ENCODE assay signal across 10 cellular contexts in the genomic region with DNA sequence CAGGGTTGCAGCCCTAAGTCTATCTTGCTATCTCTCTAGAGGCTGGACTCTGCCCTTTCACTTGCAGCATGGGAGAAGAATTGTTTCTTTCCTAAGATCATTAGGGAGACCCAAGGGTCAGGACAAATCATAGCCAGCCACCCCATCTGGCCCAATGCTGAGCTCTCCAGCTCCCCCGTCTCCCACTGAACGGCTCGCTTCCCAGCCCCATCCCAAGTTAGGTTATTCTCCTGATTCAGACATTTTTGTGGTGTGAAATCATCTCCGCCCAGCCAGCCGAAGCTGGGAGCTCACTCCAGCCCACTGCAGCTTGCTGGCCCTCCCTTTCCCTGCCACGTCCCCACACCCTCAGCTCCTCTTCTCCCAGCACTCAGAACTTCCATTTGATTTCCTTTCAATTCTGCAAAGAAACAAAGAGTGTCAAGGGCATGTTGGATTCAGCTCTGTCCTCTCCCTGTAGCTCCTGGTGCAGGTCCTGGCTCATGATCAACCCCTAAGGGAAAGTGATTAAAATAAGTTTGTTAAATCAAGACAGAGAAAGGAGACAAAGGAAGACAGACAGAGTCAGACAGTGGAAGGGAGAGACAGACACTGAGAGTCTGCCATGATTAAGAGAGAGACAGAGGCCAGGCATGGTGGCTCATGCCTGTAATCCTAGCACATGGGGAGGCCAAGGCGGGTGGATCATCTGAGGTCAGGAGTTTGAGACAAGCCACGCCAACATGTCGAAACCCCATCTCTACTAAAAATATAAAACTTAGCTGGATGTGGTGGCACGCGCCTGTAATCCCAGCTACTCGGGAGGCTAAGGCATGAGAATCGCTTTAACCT. TPM values are rescaled to one million over a fixed set of nuclear protein-coding genes. Genes with fewer than 3 reads are reported as not detected.
DNase-seq lines count a peak whose midpoint lies in the region; ATAC-seq and TF ChIP-seq lines count a peak whose summit lies in the region.
"Had no signal": no experiment of that assay in that cellular context is flagged by ENCODE, and none has a peak within 500 bp of the region (broad histone marks: within the 10 kb centered on the region; RNA-seq: fewer than 3 reads in every experiment).

No MANE protein-coding gene starts in this region.

- H3K27ac ChIP-seq in SJSA1: peak overlapping the region; percentile 95

- TF ChIP-seq CTCF in AG09309 (IDR thresholded peaks at IDR 0.05; ENCODE audit: control insufficient read depth, insufficient read depth, low read depth, low read length, missing control alignments): no peak
- TF ChIP-seq CTCF in fibroblast of the aortic adventitia (IDR thresholded peaks at IDR 0.05; ENCODE audit: insufficient read depth, low read length): no peak

- peak; percentile 95 for DNase-seq in AG09309 (ENCODE audit: low read depth)
- peak; percentile 97 to 98 for DNase-seq in SJSA1 (ENCODE audit: low read depth in 1 of 2, low spot score in 2 of 2)
- DNase-seq in fibroblast of the aortic adventitia (ENCODE audit: low read depth): peak; percentile 98
- DNase-seq in non-pigmented ciliary epithelial cell (ENCODE audit: low read depth): peak; percentile 96
- DNase-seq in stimulated activated effector memory CD8-positive, alpha-beta T cell treated with anti-CD3 and anti-CD28 coated beads, Interleukin-12 subunit alpha, Interleukin-12 subunit beta, amount 100 ng/mL, for 72 hours (ENCODE audit: low spot score in 2 of 2): no peak
- DNase-seq in D341Med (ENCODE audit: low spot score): no peak
- DNase-seq in hippocampal formation (lab: John Stamatoyannopoulos, UW): no peak
- DNase-seq: DMS 273 treated with DMSO at 0.1 percent for 48 hours; effector CD8-positive, alpha-beta T cell had no signal

- H3K4me1 ChIP-seq in SJSA1 (replicated peaks): peaks cover 49% of the 10 kb centered on the region

- H3K4me3 Mint-ChIP-seq in stimulated activated effector memory CD8-positive, alpha-beta T cell treated with anti-CD3 and anti-CD28 coated beads, Interleukin-12 subunit alpha, Interleukin-12 subunit beta, amount 100 ng/mL, for 72 hours: no peak overlapping the region

- H3K27me3 ChIP-seq in SJSA1 (replicated peaks): no peaks in the 10 kb centered on the region

- no peak overlapping the region for H3K4me3 ChIP-seq in AG09309 (ENCODE audit: control insufficient read depth, low read depth, low read length)
- H3K4me3 ChIP-seq in SJSA1: no peak overlapping the region
- no peak overlapping the region for H3K4me3 ChIP-seq in fibroblast of the aortic adventitia (ENCODE audit: low read depth, low read length)

- no peaks in the 10 kb centered on the region for H3K36me3 Mint-ChIP-seq in stimulated activated effector memory CD8-positive, alpha-beta T cell treated with anti-CD3 and anti-CD28 coated beads, Interleukin-12 subunit alpha, Interleukin-12 subunit beta, amount 100 ng/mL, for 72 hours

- no peak for ATAC-seq in stimulated activated effector memory CD8-positive, alpha-beta T cell treated with anti-CD3 and anti-CD28 coated beads, Interleukin-12 subunit alpha, Interleukin-12 subunit beta, amount 100 ng/mL, for 72 hours
- no peak for ATAC-seq in GM19328 (IDR thresholded peaks at IDR 0.05; ENCODE audit: unreplicated experiment)

- no peaks in the 10 kb centered on the region for H3K4me1 Mint-ChIP-seq in stimulated activated effector memory CD8-positive, alpha-beta T cell treated with anti-CD3 and anti-CD28 coated beads, Interleukin-12 subunit alpha, Interleukin-12 subunit beta, amount 100 ng/mL, for 72 hours

- no peaks in the 10 kb centered on the region for H3K36me3 ChIP-seq in SJSA1

- H3K27ac Mint-ChIP-seq in stimulated activated effector memory CD8-positive, alpha-beta T cell treated with anti-CD3 and anti-CD28 coated beads, Interleukin-12 subunit alpha, Interleukin-12 subunit beta, amount 100 ng/mL, for 72 hours: no peak overlapping the region

- no peaks in the 10 kb centered on the region for H3K9me3 ChIP-seq in SJSA1 (replicated peaks)

- no peaks in the 10 kb centered on the region for H3K9me3 Mint-ChIP-seq in stimulated activated effector memory CD8-positive, alpha-beta T cell treated with anti-CD3 and anti-CD28 coated beads, Interleukin-12 subunit alpha, Interleukin-12 subunit beta, amount 100 ng/mL, for 72 hours

RNA-seq across cellular contexts. Expression of a gene that starts 12.6 kb away (rescaled TPM):
- 2,833 and 2,882 TPM in 2 replicates for total RNA-seq in SJSA1 (2014; rRNA removed; shearing (Covaris generic))
- total RNA-seq in fibroblast of the aortic adventitia (ENCODE audit: low replicate concordance): 1,011 and 5,653 TPM in 2 replicates

RNA-seq across cellular contexts. Expression of a gene that starts 59.1 kb away (rescaled TPM):
- total RNA-seq in SJSA1 (2014; rRNA removed; shearing (Covaris generic)): 101 and 124 TPM in 2 replicates
- 28.6 and 66.6 TPM in 2 replicates for total RNA-seq in fibroblast of the aortic adventitia (ENCODE audit: low replicate concordance)

Comparison
In these comparisons a context has a peak if more than half of its experiments do, and no peak if none do; other contexts are left out.
1. DNase-seq: peak in AG09309 (single experiment), SJSA1 (2 of 2), fibroblast of the aortic adventitia (single experiment) and non-pigmented ciliary epithelial cell (single experiment); none in stimulated activated effector memory CD8-positive, alpha-beta T cell treated with anti-CD3 and anti-CD28 coated beads, Interleukin-12 subunit alpha, Interleukin-12 subunit beta, amount 100 ng/mL, for 72 hours (0 of 2), D341Med (single experiment) and hippocampal formation (0 of 2).